ENCODE assay signal across 10 cellular contexts in the genomic region with DNA sequence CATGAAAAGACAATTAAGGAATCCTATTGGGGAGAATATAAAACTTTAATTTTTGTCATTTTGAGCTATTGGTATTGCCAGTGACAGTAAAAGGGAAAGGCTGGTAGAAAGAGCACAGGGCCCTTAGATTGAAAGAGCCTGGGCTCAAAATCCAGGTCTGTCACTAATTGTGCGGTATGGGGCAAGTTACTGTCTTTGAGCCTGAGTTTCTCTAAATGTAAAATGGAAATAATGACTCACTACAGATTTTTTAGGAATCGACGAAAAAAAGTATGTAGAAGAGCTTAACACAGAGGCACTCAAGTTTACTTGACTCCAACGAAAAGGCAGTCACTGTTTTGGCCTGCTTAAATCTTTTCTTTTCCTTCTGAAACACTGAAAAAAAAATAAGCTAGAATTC. TPM values are rescaled to one million over a fixed set of nuclear protein-coding genes. Genes with fewer than 3 reads are reported as not detected.
A peak's percentile ranks its signal among the peaks of the same experiment; 100 is the strongest.
DNase-seq lines count a peak whose midpoint lies in the region; ATAC-seq and TF ChIP-seq lines count a peak whose summit lies in the region.
"Had no signal": no experiment of that assay in that cellular context is flagged by ENCODE, and none has a peak within 500 bp of the region (broad histone marks: within the 10 kb centered on the region; RNA-seq: fewer than 3 reads in every experiment).

No MANE protein-coding gene starts in this region.

- peak overlapping the region; percentile 77 for H3K4me3 Mint-ChIP-seq in CD4-positive, alpha-beta T cell
- H3K4me3 Mint-ChIP-seq in dendritic cell treated with granulocyte-macrophage colony-stimulating factor and Interleukin-4, amounts not matched to agents 40 ng/mL and 50 ng/mL, for 4 days, result peak overlapping the region; percentile 43

- H3K4me3 ChIP-seq in OCI-LY3 (ENCODE audit: low read length), result peak overlapping the region; percentile 88

- no peaks in the 10 kb centered on the region for H3K27me3 ChIP-seq in CD4-positive, alpha-beta T cell (ENCODE audit: control insufficient read depth, insufficient read depth, low read length)
- H3K27me3 ChIP-seq in OCI-LY3 (ENCODE audit: low read depth, low read length), result no peaks in the 10 kb centered on the region

- CTCF ChIA-PET in CD4-positive, alpha-beta T cell (lab: Charles Lee), result interaction anchor here (0.7 to 2.3 kb wide), 5 partner anchors 11 to 38 kb away, joined by 3 to 7 read pairs (median 5); no protein-coding TSS in a partner anchor

- no peak for ATAC-seq in CD4-positive, alpha-beta T cell (ENCODE audit: poor library complexity)
- ATAC-seq in omental fat pad (ENCODE audit: low FRiP score), result peak; percentile 41
- no peak for ATAC-seq in GM18519 (IDR thresholded peaks at IDR 0.05; ENCODE audit: low FRiP score, unreplicated experiment)

- peaks cover 63% of the 10 kb centered on the region for H3K36me3 Mint-ChIP-seq in CD4-positive, alpha-beta T cell (ENCODE audit: low read depth)
- peaks cover 79% of the 10 kb centered on the region for H3K36me3 Mint-ChIP-seq in dendritic cell treated with granulocyte-macrophage colony-stimulating factor and Interleukin-4, amounts not matched to agents 40 ng/mL and 50 ng/mL, for 4 days (ENCODE audit: low read depth)

- intact Hi-C loops in CD4-positive, alpha-beta T cell (cut with DNase I, micrococcal nuclease), result loop anchor here (10.0 kb wide), 2 partner anchors 225 to 805 kb away; a partner anchor contains a TSS
- intact Hi-C loops in dendritic cell treated with granulocyte-macrophage colony-stimulating factor and Interleukin-4, amounts not matched to agents 40 ng/mL and 50 ng/mL, for 4 days (cut with micrococcal nuclease), result no loop called here

- no peaks in the 10 kb centered on the region for H3K27me3 Mint-ChIP-seq in CD4-positive, alpha-beta T cell
- H3K27me3 Mint-ChIP-seq in dendritic cell treated with granulocyte-macrophage colony-stimulating factor and Interleukin-4, amounts not matched to agents 40 ng/mL and 50 ng/mL, for 4 days, result no peaks in the 10 kb centered on the region
- H3K27me3 Mint-ChIP-seq: progenitor cell of endocrine pancreas had no signal

- H3K79me2 ChIP-seq in OCI-LY3 (ENCODE audit: low read length), result peaks cover 100% of the 10 kb centered on the region

- peaks cover 71% of the 10 kb centered on the region for H4K20me1 ChIP-seq in OCI-LY3 (ENCODE audit: insufficient read depth, low read length)

- peak overlapping the region; percentile 63 for H3K9ac ChIP-seq in OCI-LY3 (ENCODE audit: low read length)

- H3K9me3 Mint-ChIP-seq in CD4-positive, alpha-beta T cell, result no peaks in the 10 kb centered on the region
- H3K9me3 Mint-ChIP-seq in dendritic cell treated with granulocyte-macrophage colony-stimulating factor and Interleukin-4, amounts not matched to agents 40 ng/mL and 50 ng/mL, for 4 days, result no peaks in the 10 kb centered on the region

- no peaks in the 10 kb centered on the region for H3K9me3 ChIP-seq in CD4-positive, alpha-beta T cell (ENCODE audit: control insufficient read depth, low read length)
- H3K9me3 ChIP-seq in OCI-LY3 (ENCODE audit: insufficient read depth, low read length), result no peaks in the 10 kb centered on the region

- peaks cover 70% of the 10 kb centered on the region for H3K36me3 ChIP-seq in OCI-LY3 (replicated peaks; ENCODE audit: low read depth, low read length)

- peak overlapping the region; percentile 85 for H3K4me2 ChIP-seq in OCI-LY3 (ENCODE audit: low read length)

- DNase-seq in CD4-positive, alpha-beta T cell, result no peak
- DNase-seq in omental fat pad (ENCODE audit: low spot score) (no peak), NCI-H1694 treated with DMSO at 0.1 percent for 48 hours (lab: John Stamatoyannopoulos, UW) (no peak), NCI-H2029 (lab: John Stamatoyannopoulos, UW) (no peak)
- DNase-seq in stimulated activated CD8-positive, alpha-beta memory T cell treated with anti-CD3 and anti-CD28 coated beads, Interleukin-4, amount 100 ng/mL, for 48 hours, result no peak
- DNase-seq: NCI-H1105 had no signal

- TF ChIP-seq CTCF in CD4-positive, alpha-beta T cell (IDR thresholded peaks at IDR 0.05), result no peak
- TF ChIP-seq CTCF in OCI-LY3 (IDR thresholded peaks at IDR 0.05; ENCODE audit: low read depth, low read length) (no peak), omental fat pad (IDR thresholded peaks at IDR 0.05) (no peak)

- H3K4me1 Mint-ChIP-seq in CD4-positive, alpha-beta T cell (ENCODE audit: low read depth), result peaks cover 95% of the 10 kb centered on the region
- H3K4me1 Mint-ChIP-seq in dendritic cell treated with granulocyte-macrophage colony-stimulating factor and Interleukin-4, amounts not matched to agents 40 ng/mL and 50 ng/mL, for 4 days (ENCODE audit: low read depth), result peaks cover 70% of the 10 kb centered on the region

- no peak overlapping the region for H3K27ac ChIP-seq in CD4-positive, alpha-beta T cell (ENCODE audit: low read depth, low read length)
- peak overlapping the region; percentile 98 for H3K27ac ChIP-seq in OCI-LY3 (ENCODE audit: low read length)

- peaks cover 73% of the 10 kb centered on the region for H3K4me1 ChIP-seq in OCI-LY3 (ENCODE audit: low read length)

- H3K27ac Mint-ChIP-seq in CD4-positive, alpha-beta T cell, result peak overlapping the region; percentile 90
- peak overlapping the region; percentile 73 for H3K27ac Mint-ChIP-seq in dendritic cell treated with granulocyte-macrophage colony-stimulating factor and Interleukin-4, amounts not matched to agents 40 ng/mL and 50 ng/mL, for 4 days
- H3K27ac Mint-ChIP-seq: progenitor cell of endocrine pancreas had no signal

- H2AFZ ChIP-seq in OCI-LY3 (ENCODE audit: low read depth, low read length), result no peak overlapping the region

- POLR2A ChIA-PET in CD4-positive, alpha-beta T cell (lab: Charles Lee), result interaction anchor here (0.7 to 35.5 kb wide), 8 partner anchors 8 to 173 kb away, joined by 3 to 914 read pairs (median 6); a partner anchor contains a TSS

RNA-seq across cellular contexts. Expression of a gene that starts 7.0 kb away (rescaled TPM):
- total RNA-seq in CD4-positive, alpha-beta T cell, result 100 to 1,000 TPM; 230 to 231 TPM
- 10 to 100 TPM; 86.1 to 92.1 (median 88.8) TPM for total RNA-seq in omental fat pad

RNA-seq across cellular contexts. Expression of a gene that starts 27.1 kb away (rescaled TPM):
- total RNA-seq in CD4-positive, alpha-beta T cell, result 100 to 1,000 TPM; 160 to 164 TPM
- total RNA-seq in omental fat pad, result 10 to 100 TPM; 45.6 to 58.6 (median 47.4) TPM
